15 cellular contexts compared by ENCODE assay signal in genomic region chr5:109866051-109866450, GRCh38.
DNase-seq lines count a peak whose midpoint lies in the region; ATAC-seq, FAIRE-seq and TF ChIP-seq lines count a peak whose summit lies in the region.
"Had no signal": no experiment of that assay in that cellular context is flagged by ENCODE, and none has a peak within 500 bp of the region (broad histone marks: within the 10 kb centered on the region; RNA-seq: fewer than 3 reads in every experiment).

No MANE protein-coding gene starts in this region.

- H3K27me3 Mint-ChIP-seq in naive thymus-derived CD8-positive, alpha-beta T cell = no peaks in the 10 kb centered on the region
- H3K27me3 Mint-ChIP-seq: activated B cell treated with CpG ODN at 0.5 μM for 24 hours; stimulated activated naive B cell treated with anti-CD40 and anti-IgM and Interleukin-4, amounts not matched to agents 10 μg/mL and 1 μg/mL and 100 μg/mL, for 72 hours had no signal

- peak; percentile 75 for FAIRE-seq in RCC 7860 (lab: Jason Lieb, UNC)
- FAIRE-seq: GM12878, kidney had no signal

- no peak for TF ChIP-seq CTCF in dorsolateral prefrontal cortex (IDR thresholded peaks at IDR 0.05 in 54 of 56, conservative IDR thresholded peaks at IDR 0.05 in 2 of 56; ENCODE audit: low read depth in 1 of 56, partially characterized antibody in 56 of 56)

- H3K36me3 ChIP-seq in H7 (replicated peaks; ENCODE audit: control insufficient read depth, insufficient read depth, low read length) = peaks cover 7% of the 10 kb centered on the region

- POLR2A ChIA-PET in naive thymus-derived CD8-positive, alpha-beta T cell (lab: Charles Lee) = interaction anchor here (1.5 to 2.3 kb wide), 2 partner anchors 9 to 56 kb away, joined by 5 to 7 read pairs; no protein-coding TSS in a partner anchor

- H3K27ac ChIP-seq in dorsolateral prefrontal cortex = peak overlapping the region in 40 of 59 donors; percentile 0 to 70 (median 34)
- H3K27ac ChIP-seq: neutrophil had no signal

- peak overlapping the region in 9 of 10 donors; percentile 7 to 87 (median 47) for H3K27ac Mint-ChIP-seq in naive thymus-derived CD8-positive, alpha-beta T cell
- H3K27ac Mint-ChIP-seq: activated B cell treated with CpG ODN at 0.5 μM for 24 hours; stimulated activated naive B cell treated with anti-CD40 and anti-IgM and Interleukin-4, amounts not matched to agents 10 μg/mL and 1 μg/mL and 100 μg/mL, for 72 hours had no signal

- peaks cover 30 to 79% (median 71%) of the 10 kb centered on the region in 4 donors for H3K4me1 Mint-ChIP-seq in naive thymus-derived CD8-positive, alpha-beta T cell
- H3K4me1 Mint-ChIP-seq: activated B cell treated with CpG ODN at 0.5 μM for 24 hours had no signal

- H3K4me3 ChIP-seq in dorsolateral prefrontal cortex = no peak overlapping the region
- no peak overlapping the region for H3K4me3 ChIP-seq in H7 (ENCODE audit: insufficient read depth, low read depth, low read length)
- H3K4me3 ChIP-seq: GM12878 had no signal

- H3K36me3 Mint-ChIP-seq in naive thymus-derived CD8-positive, alpha-beta T cell = peaks cover 19 to 56% (median 53%) of the 10 kb centered on the region in 3 donors

- peaks cover 0 to 2% (median 0%) of the 10 kb centered on the region in 9 donors for H3K9me3 Mint-ChIP-seq in naive thymus-derived CD8-positive, alpha-beta T cell
- H3K9me3 Mint-ChIP-seq: activated B cell treated with CpG ODN at 0.5 μM for 24 hours; stimulated activated naive B cell treated with anti-CD40 and anti-IgM and Interleukin-4, amounts not matched to agents 10 μg/mL and 1 μg/mL and 100 μg/mL, for 72 hours had no signal

- intact Hi-C loops in dorsolateral prefrontal cortex (cut with DNase I) = no loop called here

- no peak overlapping the region for H3K4me3 Mint-ChIP-seq in naive thymus-derived CD8-positive, alpha-beta T cell
- H3K4me3 Mint-ChIP-seq: activated B cell treated with CpG ODN at 0.5 μM for 24 hours; stimulated activated naive B cell treated with anti-CD40 and anti-IgM and Interleukin-4, amounts not matched to agents 10 μg/mL and 1 μg/mL and 100 μg/mL, for 72 hours had no signal

- DNase-seq in GM03348 (ENCODE audit: low spot score) = peak; percentile 16
- DNase-seq in RCC 7860 (ENCODE audit: low spot score) = peak; percentile 78
- no peak for DNase-seq in dorsolateral prefrontal cortex
- no peak for DNase-seq in naive thymus-derived CD8-positive, alpha-beta T cell
- no peak for DNase-seq in NCI-H2227 treated with DMSO at 0.1 percent for 48 hours (lab: John Stamatoyannopoulos, UW)
- DNase-seq in H7 = no peak
- DNase-seq: activated B cell treated with CpG ODN at 0.5 μM for 24 hours; Caco-2; KBM-7; kidney; stimulated activated naive B cell treated with anti-CD40 and anti-IgM and Interleukin-4, amounts not matched to agents 10 μg/mL and 1 μg/mL and 100 μg/mL, for 72 hours had no signal

- ATAC-seq in naive thymus-derived CD8-positive, alpha-beta T cell = no peak
- ATAC-seq in HG03196 (IDR thresholded peaks at IDR 0.05; ENCODE audit: unreplicated experiment) (no peak), HG03378 (IDR thresholded peaks at IDR 0.05; ENCODE audit: unreplicated experiment) (no peak)
- ATAC-seq: GM12878 had no signal

- H3K27me3 ChIP-seq in dorsolateral prefrontal cortex (no peaks in the 10 kb centered on the region), H7 (ENCODE audit: control insufficient read depth, insufficient read depth, low read length) (no peaks in the 10 kb centered on the region)
- H3K27me3 ChIP-seq: neutrophil had no signal

Comparison
In these comparisons a context has a peak if more than half of its experiments do, and no peak if none do; other contexts are left out.
1. DNase-seq: peak in GM03348 (single experiment) and RCC 7860 (single experiment); none in dorsolateral prefrontal cortex (0 of 10), naive thymus-derived CD8-positive, alpha-beta T cell (0 of 10), NCI-H2227 treated with DMSO at 0.1 percent for 48 hours (single experiment) and H7 (single experiment).